ENCODE assay signal across 1 cellular context in the genomic region with DNA sequence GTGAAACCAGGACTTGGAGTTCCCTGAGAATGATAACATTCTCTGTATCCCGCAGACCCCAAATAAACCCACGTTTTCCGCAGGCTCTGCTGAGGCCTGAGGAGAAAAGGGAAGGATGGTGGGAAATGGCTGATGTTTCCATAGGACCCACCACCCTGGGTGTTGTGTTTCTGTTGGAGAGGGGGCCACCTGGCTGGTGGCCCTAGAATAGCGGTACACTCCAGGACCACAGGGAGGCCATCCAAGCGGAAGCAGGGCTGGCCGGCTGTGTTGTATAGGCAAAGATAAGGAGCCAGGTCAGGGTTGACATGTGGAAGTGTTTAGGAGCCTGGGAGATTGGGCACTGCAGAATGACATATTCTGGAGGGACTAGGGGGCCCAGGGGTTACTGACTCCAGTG.
TF ChIP-seq lines count a peak whose summit lies in the region.

No MANE protein-coding gene starts in this region.

TF ChIP-seq in K562, 482 proteins besides CTCF, POLR2A, EP300 and RAD21 (continued from another document):
- TF ChIP-seq, protein P1, sequence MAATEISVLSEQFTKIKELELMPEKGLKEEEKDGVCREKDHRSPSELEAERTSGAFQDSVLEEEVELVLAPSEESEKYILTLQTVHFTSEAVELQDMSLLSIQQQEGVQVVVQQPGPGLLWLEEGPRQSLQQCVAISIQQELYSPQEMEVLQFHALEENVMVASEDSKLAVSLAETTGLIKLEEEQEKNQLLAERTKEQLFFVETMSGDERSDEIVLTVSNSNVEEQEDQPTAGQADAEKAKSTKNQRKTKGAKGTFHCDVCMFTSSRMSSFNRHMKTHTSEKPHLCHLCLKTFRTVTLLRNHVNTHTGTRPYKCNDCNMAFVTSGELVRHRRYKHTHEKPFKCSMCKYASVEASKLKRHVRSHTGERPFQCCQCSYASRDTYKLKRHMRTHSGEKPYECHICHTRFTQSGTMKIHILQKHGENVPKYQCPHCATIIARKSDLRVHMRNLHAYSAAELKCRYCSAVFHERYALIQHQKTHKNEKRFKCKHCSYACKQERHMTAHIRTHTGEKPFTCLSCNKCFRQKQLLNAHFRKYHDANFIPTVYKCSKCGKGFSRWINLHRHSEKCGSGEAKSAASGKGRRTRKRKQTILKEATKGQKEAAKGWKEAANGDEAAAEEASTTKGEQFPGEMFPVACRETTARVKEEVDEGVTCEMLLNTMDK (IDR thresholded peaks at IDR 0.05; ENCODE audit: borderline replicate concordance, insufficient read depth, low read depth, low read length, poor library complexity, severe bottlenecking) = peak; percentile 20
- peak; percentile 47; the same call in 1 of the 2 replicates for TF ChIP-seq CTBP1 (IDR thresholded peaks at IDR 0.05; ENCODE audit: borderline replicate concordance)
- no peak for TF ChIP-seq L3MBTL2 (IDR thresholded peaks at IDR 0.05)
- TF ChIP-seq, protein P2, sequence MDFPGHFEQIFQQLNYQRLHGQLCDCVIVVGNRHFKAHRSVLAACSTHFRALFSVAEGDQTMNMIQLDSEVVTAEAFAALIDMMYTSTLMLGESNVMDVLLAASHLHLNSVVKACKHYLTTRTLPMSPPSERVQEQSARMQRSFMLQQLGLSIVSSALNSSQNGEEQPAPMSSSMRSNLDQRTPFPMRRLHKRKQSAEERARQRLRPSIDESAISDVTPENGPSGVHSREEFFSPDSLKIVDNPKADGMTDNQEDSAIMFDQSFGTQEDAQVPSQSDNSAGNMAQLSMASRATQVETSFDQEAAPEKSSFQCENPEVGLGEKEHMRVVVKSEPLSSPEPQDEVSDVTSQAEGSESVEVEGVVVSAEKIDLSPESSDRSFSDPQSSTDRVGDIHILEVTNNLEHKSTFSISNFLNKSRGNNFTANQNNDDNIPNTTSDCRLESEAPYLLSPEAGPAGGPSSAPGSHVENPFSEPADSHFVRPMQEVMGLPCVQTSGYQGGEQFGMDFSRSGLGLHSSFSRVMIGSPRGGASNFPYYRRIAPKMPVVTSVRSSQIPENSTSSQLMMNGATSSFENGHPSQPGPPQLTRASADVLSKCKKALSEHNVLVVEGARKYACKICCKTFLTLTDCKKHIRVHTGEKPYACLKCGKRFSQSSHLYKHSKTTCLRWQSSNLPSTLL (IDR thresholded peaks at IDR 0.05) = 0 out of 2 replicates have a peak, but pooled peaks have one; percentile 64
- TF ChIP-seq CREB1 (IDR thresholded peaks at IDR 0.05) = 0 out of 2 replicates have a peak, but pooled peaks have one; percentile 8
- TF ChIP-seq CREB1 (CRISPR knock-in tag; IDR thresholded peaks at IDR 0.05) = no peak
- peak; percentile 32; the same call in 1 of the 2 replicates for TF ChIP-seq ATF7 (IDR thresholded peaks at IDR 0.05)
